27 cellular contexts compared by ENCODE assay signal in the genomic region with DNA sequence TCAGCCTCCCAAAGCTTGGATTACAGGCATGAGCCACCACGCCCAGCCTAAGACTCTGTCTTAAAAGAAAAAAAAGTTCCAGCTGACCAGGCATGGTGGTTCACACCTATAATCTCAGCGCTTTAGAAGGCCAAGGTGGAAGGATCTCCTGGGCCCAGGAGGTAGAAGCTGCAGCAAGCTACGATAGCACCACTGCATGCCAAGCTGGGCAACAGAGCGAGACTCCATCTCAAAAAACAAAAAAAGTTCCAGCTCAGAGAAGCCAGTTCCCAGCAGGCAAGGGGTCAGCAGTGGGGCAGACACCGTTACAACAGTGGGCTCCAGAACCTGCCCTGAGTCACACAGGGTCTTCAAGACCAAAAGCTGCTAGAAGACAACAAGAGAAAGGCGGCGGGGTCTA. TPM values are rescaled to one million over a fixed set of nuclear protein-coding genes. Genes with fewer than 3 reads are reported as not detected.
A peak's percentile ranks its signal among the peaks of the same experiment; 100 is the strongest.
DNase-seq lines count a peak whose midpoint lies in the region; ATAC-seq and TF ChIP-seq lines count a peak whose summit lies in the region.
"Had no signal": no experiment of that assay in that cellular context is flagged by ENCODE, and none has a peak within 500 bp of the region (broad histone marks: within the 10 kb centered on the region; RNA-seq: fewer than 3 reads in every experiment).

No MANE protein-coding gene starts in this region.

- H3K4me3 Mint-ChIP-seq in neural crest cell (peak overlapping the region; percentile 61), WTC11 (no peak overlapping the region)
- H3K4me3 Mint-ChIP-seq: stimulated activated naive CD8-positive, alpha-beta T cell treated with anti-CD3 and anti-CD28 coated beads, Interleukin-15, Interleukin-2, amounts not matched to agents 100 ng/mL and 50 ng/mL, for 24 hours; T-helper 1 cell treated with Interleukin-12 subunit alpha and Interleukin-12 subunit beta and Interleukin-4 antibody, amounts not matched to agents 30 μg/mL and 1 μg/mL, for 36 hours; type B pancreatic cell had no signal

- ATAC-seq in WTC11 (no peak), GM18520 (IDR thresholded peaks at IDR 0.05; ENCODE audit: unreplicated experiment) (no peak)
- ATAC-seq: left ventricle myocardium superior, mucosa of descending colon had no signal

- H3K4me3 ChIP-seq in left ventricle myocardium inferior (peak overlapping the region; percentile 100), vagina (no peak overlapping the region)
- H3K4me3 ChIP-seq: mucosa of descending colon had no signal

- H3K27me3 Mint-ChIP-seq in neural crest cell (ENCODE audit: low read depth) (no peaks in the 10 kb centered on the region), WTC11 (ENCODE audit: low read depth) (peaks cover 6% of the 10 kb centered on the region)
- H3K27me3 Mint-ChIP-seq: stimulated activated naive CD8-positive, alpha-beta T cell treated with anti-CD3 and anti-CD28 coated beads, Interleukin-15, Interleukin-2, amounts not matched to agents 100 ng/mL and 50 ng/mL, for 24 hours; type B pancreatic cell had no signal

- no peaks in the 10 kb centered on the region for H3K9me3 Mint-ChIP-seq in neural crest cell
- no peaks in the 10 kb centered on the region for H3K9me3 Mint-ChIP-seq in WTC11
- H3K9me3 Mint-ChIP-seq: activated T-helper 2 cell treated with anti-CD3 and anti-CD28 coated beads, Interferon-gamma antibody, Interleukin-2, Interleukin-4, amounts not matched to agents 10 μg/mL and 5 μg/mL and 100 μg/mL, durations not matched to agents 14 hours and 24 hours and 36 hours; stimulated activated naive CD8-positive, alpha-beta T cell treated with anti-CD3 and anti-CD28 coated beads, Interleukin-15, Interleukin-2, amounts not matched to agents 100 ng/mL and 50 ng/mL, for 24 hours; T-helper 1 cell treated with Interleukin-12 subunit alpha and Interleukin-12 subunit beta and Interleukin-4 antibody, amounts not matched to agents 30 μg/mL and 1 μg/mL, for 36 hours; type B pancreatic cell had no signal

- H3K27me3 ChIP-seq in left ventricle myocardium inferior (ENCODE audit: low read depth) (no peaks in the 10 kb centered on the region), vagina (no peaks in the 10 kb centered on the region)

- intact Hi-C loops in left ventricle myocardium inferior (cut with micrococcal nuclease) = no loop called here
- intact Hi-C loops in cardiac septum (cut with DNase I) = loop anchor here (5.0 kb wide), 1 partner anchor 128 kb away; no protein-coding TSS in a partner anchor
- intact Hi-C loops in vagina (cut with DNase I) = no loop called here

- no peak for DNase-seq in left ventricle myocardium inferior
- DNase-seq in cardiac septum (ENCODE audit: low spot score) = no peak
- DNase-seq in caudate nucleus (lab: John Stamatoyannopoulos, UW) = no peak
- DNase-seq in neural crest cell (ENCODE audit: low read depth, low spot score) = no peak
- DNase-seq in vagina (ENCODE audit: extremely low spot score in 2 of 2) = no peak
- DNase-seq in WTC11 (ENCODE audit: low spot score) = no peak
- DNase-seq in NCI-H524 (lab: John Stamatoyannopoulos, UW) = no peak
- DNase-seq: ACHN; activated CD4-positive, alpha-beta T cell treated with anti-CD3 and anti-CD28 coated beads for 48 hours; dermis blood vessel endothelial cell; DMS 273 treated with DMSO at 0.1 percent for 48 hours; H7; IMR-90; left ventricle myocardium superior; mucosa of descending colon; NCI-H1417; NCI-H2081 treated with DMSO at 0.1 percent for 48 hours; NCI-H446 treated with DMSO at 0.1 percent for 48 hours; retina; stimulated activated CD4-positive, alpha-beta T cell treated with anti-CD3 and anti-CD28 coated beads, Interleukin-12 subunit alpha, Interleukin-12 subunit beta, amount 100 ng/mL, for 4 hours; stimulated activated CD4-positive, alpha-beta T cell treated with anti-CD3 and anti-CD28 coated beads, Interleukin-4, amount 100 ng/mL, for 4 hours had no signal

- H3K36me3 ChIP-seq in left ventricle myocardium inferior (no peaks in the 10 kb centered on the region), vagina (no peaks in the 10 kb centered on the region)

- H3K27ac Mint-ChIP-seq in neural crest cell (ENCODE audit: unreplicated experiment) (no peak overlapping the region), WTC11 (no peak overlapping the region)
- H3K27ac Mint-ChIP-seq: activated T-helper 2 cell treated with anti-CD3 and anti-CD28 coated beads, Interferon-gamma antibody, Interleukin-2, Interleukin-4, amounts not matched to agents 10 μg/mL and 5 μg/mL and 100 μg/mL, durations not matched to agents 14 hours and 24 hours and 36 hours had no signal

- H3K9me3 ChIP-seq in left ventricle myocardium inferior (replicated peaks) = no peaks in the 10 kb centered on the region
- no peaks in the 10 kb centered on the region for H3K9me3 ChIP-seq in vagina
- H3K9me3 ChIP-seq: mucosa of descending colon had no signal

- TF ChIP-seq CTCF in left ventricle myocardium inferior (IDR thresholded peaks at IDR 0.05; ENCODE audit: borderline replicate concordance) (no peak), neural crest cell (conservative IDR thresholded peaks at IDR 0.05) (no peak), vagina (IDR thresholded peaks at IDR 0.05) (no peak), WTC11 (IDR thresholded peaks at IDR 0.05) (no peak)

- H3K4me1 Mint-ChIP-seq in neural crest cell = peaks cover 47% of the 10 kb centered on the region
- peaks cover 59% of the 10 kb centered on the region for H3K4me1 Mint-ChIP-seq in WTC11

- H3K4me1 ChIP-seq in left ventricle myocardium inferior = peaks cover 92% of the 10 kb centered on the region
- H3K4me1 ChIP-seq in vagina = peaks cover 85% of the 10 kb centered on the region

- no peak for TF ChIP-seq POLR2A in vagina (IDR thresholded peaks at IDR 0.05)

- H3K36me3 Mint-ChIP-seq in neural crest cell (ENCODE audit: low read depth) = no peaks in the 10 kb centered on the region
- peaks cover 3% of the 10 kb centered on the region; the same call in 1 of the 2 replicates for H3K36me3 Mint-ChIP-seq in WTC11

- CTCF ChIA-PET in WTC11 (lab: Charles Lee) = interaction anchor here (0.9 to 1.7 kb wide), 2 partner anchors 29 to 172 kb away, joined by 3 to 5 read pairs; no protein-coding TSS in a partner anchor

- POLR2A ChIA-PET in WTC11 (lab: Charles Lee) = no interaction called here

- H3K27ac ChIP-seq in left ventricle myocardium inferior (replicated peaks) = peak overlapping the region; percentile 97
- H3K27ac ChIP-seq in caudate nucleus (ENCODE audit: low read depth, low read length) = peak overlapping the region; percentile 95
- peak overlapping the region; percentile 99 for H3K27ac ChIP-seq in vagina
- H3K27ac ChIP-seq: C4-2B had no signal

TF ChIP-seq in WTC11, 78 proteins besides CTCF, POLR2A, EP300 and RAD21:
- TF ChIP-seq FOXK1 (CRISPR knock-in tag; IDR thresholded peaks at IDR 0.05) (no peak), ZNF671 (CRISPR knock-in tag; IDR thresholded peaks at IDR 0.05) (no peak), ZNF396 (CRISPR knock-in tag; IDR thresholded peaks at IDR 0.05; ENCODE audit: borderline replicate concordance) (no peak)
- TF ChIP-seq, protein P1, sequence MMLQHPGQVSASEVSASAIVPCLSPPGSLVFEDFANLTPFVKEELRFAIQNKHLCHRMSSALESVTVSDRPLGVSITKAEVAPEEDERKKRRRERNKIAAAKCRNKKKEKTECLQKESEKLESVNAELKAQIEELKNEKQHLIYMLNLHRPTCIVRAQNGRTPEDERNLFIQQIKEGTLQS (CRISPR knock-in tag; conservative IDR thresholded peaks at IDR 0.05) = no peak
TF ChIP-seq in WTC11: peak in this region for 0.

RNA-seq across cellular contexts. Expression of a gene that starts 3.3 kb away (rescaled TPM):
- total RNA-seq in left ventricle myocardium inferior (50.6 TPM), cardiac septum (58.1 TPM), neural crest cell (58.3 and 60.3 TPM in 2 replicates), vagina (50.8 TPM), WTC11 (2021) (85.9 to 89.7 TPM (median 88.1 TPM) in 3 replicates)

RNA-seq across cellular contexts. Expression of a gene that starts 47.8 kb away (rescaled TPM):
- total RNA-seq in left ventricle myocardium inferior = 76.1 TPM
- total RNA-seq in cardiac septum = 95.7 TPM
- total RNA-seq in neural crest cell = 243 and 250 TPM in 2 replicates
- 162 TPM for total RNA-seq in vagina
- total RNA-seq in WTC11 (2021) = 262 to 271 TPM (median 265 TPM) in 3 replicates
